ENCODE assay signal across 12 cellular contexts in genomic region chr4:83128235-83128929, GRCh38. TPM values are rescaled to one million over a fixed set of nuclear protein-coding genes. Genes with fewer than 3 reads are reported as not detected.
DNase-seq lines count a peak whose midpoint lies in the region; ATAC-seq and TF ChIP-seq lines count a peak whose summit lies in the region.
"Had no signal": no experiment of that assay in that cellular context is flagged by ENCODE, and none has a peak within 500 bp of the region (broad histone marks: within the 10 kb centered on the region; RNA-seq: fewer than 3 reads in every experiment).

No MANE protein-coding gene starts in this region.

- H3K79me2 ChIP-seq in HCT116 (ENCODE audit: insufficient read depth, low read length): no peaks in the 10 kb centered on the region

- no peaks in the 10 kb centered on the region for H3K9me3 ChIP-seq in HCT116 (ENCODE audit: control insufficient read depth in 1 of 2, insufficient read depth in 1 of 2, low read depth in 1 of 2, low read length in 2 of 2)
- no peaks in the 10 kb centered on the region for H3K9me3 ChIP-seq in stomach

- H4K20me1 ChIP-seq in HCT116 (ENCODE audit: insufficient read depth): no peaks in the 10 kb centered on the region

- no peak for TF ChIP-seq CTCF in HCT116 (IDR thresholded peaks at IDR 0.05 in 2 of 3, conservative IDR thresholded peaks at IDR 0.05 in 1 of 3; ENCODE audit: borderline replicate concordance in 1 of 3, insufficient read depth in 1 of 3, low read depth in 2 of 3, low read length in 2 of 3)
- no peak for TF ChIP-seq CTCF in stomach (IDR thresholded peaks at IDR 0.05)

- BruUV-seq in HCT116 (replicated peaks; lab: Mats Ljungman, UMichigan): no TSS peak

- TF ChIP-seq POLR2A in HCT116 (IDR thresholded peaks at IDR 0.05; ENCODE audit: borderline replicate concordance, extremely low read depth, insufficient read depth, insufficient read length) (no peak), stomach (IDR thresholded peaks at IDR 0.05) (no peak)

- H3K9me2 ChIP-seq in HCT116 (ENCODE audit: insufficient read depth): no peaks in the 10 kb centered on the region

- no peak overlapping the region for H3K4me3 ChIP-seq in HCT116 (replicated peaks in 1 of 2; ENCODE audit: low read depth in 1 of 2, low read length in 2 of 2)
- H3K4me3 ChIP-seq in stomach: no peak overlapping the region
- H3K4me3 ChIP-seq: heart left ventricle had no signal

- RAD21 ChIA-PET in HCT116 (lab: Charles Lee; ENCODE audit: low non-redundant PET in 1 of 2, low total read pairs in 2 of 2, uncharacterized antibody in 2 of 2, unreplicated experiment in 2 of 2): no interaction called here

- H3K27ac ChIP-seq in HCT116 (ENCODE audit: low read depth, low read length) (no peak overlapping the region), stomach (peak overlapping the region in 3 of 5 donors; percentile 18 to 48 (median 43))

- WGBS in stomach, 5 donors: 68 to 85% (median 78%) methylated on average over 5 of the region's 5 CpGs

- TF ChIP-seq RAD21 in HCT116 (IDR thresholded peaks at IDR 0.05; ENCODE audit: low read depth): no peak

- H3K36me3 ChIP-seq in HCT116 (ENCODE audit: control insufficient read depth in 1 of 2, insufficient read depth in 2 of 2, low read length in 2 of 2) (no peaks in the 10 kb centered on the region), stomach (no peaks in the 10 kb centered on the region)
- H3K36me3 ChIP-seq: heart left ventricle had no signal

- H3K4me2 ChIP-seq in HCT116 (ENCODE audit: low read length): peak overlapping the region; percentile 16; the same call in 1 of the 2 replicates

- ATAC-seq in HCT116 (peak; percentile 34), HG02588 (IDR thresholded peaks at IDR 0.05; ENCODE audit: unreplicated experiment) (no peak)
- ATAC-seq: heart left ventricle had no signal

- H3K4me1 ChIP-seq in HCT116 (ENCODE audit: control insufficient read depth in 1 of 2, insufficient read depth in 2 of 2, low read length in 2 of 2) (peaks cover 0 to 5% of the 10 kb centered on the region in 2 experiments; a peak in 2 of 4 replicates), stomach (no peaks in the 10 kb centered on the region)

- peak overlapping the region; percentile 89 for H2AFZ ChIP-seq in HCT116 (ENCODE audit: low read depth, low read length, poor library complexity, severe bottlenecking)

- no peak overlapping the region for H3K9ac ChIP-seq in HCT116 (ENCODE audit: low read length)

- DNase-seq in HCT116 (ENCODE audit: low read depth, low spot score) (no peak), RKO (ENCODE audit: low spot score) (peak; percentile 40), fibroblast of gingiva (ENCODE audit: low read depth) (peak; percentile 90), stomach (no peak), NCI-H2171 treated with DMSO at 0.1 percent for 48 hours (lab: John Stamatoyannopoulos, UW) (no peak), NCI-H2107 (lab: John Stamatoyannopoulos, UW) (no peak)
- DNase-seq: activated CD4-positive, alpha-beta T cell treated with anti-CD3 and anti-CD28 coated beads for 48 hours; anterior cingulate cortex; heart left ventricle; MM.1S; stimulated activated CD4-positive, alpha-beta T cell treated with anti-CD3 and anti-CD28 coated beads, Interleukin-2, amount 100 ng/mL, for 24 hours had no signal

- intact Hi-C loops in HCT116 (cut with micrococcal nuclease): no loop called here
- intact Hi-C loops in stomach (cut with DNase I; ENCODE audit: low total_unique reads): no loop called here

- no peak for TF ChIP-seq EP300 in stomach (IDR thresholded peaks at IDR 0.05)

- POLR2A ChIA-PET in HCT116 (lab: Charles Lee): no interaction called here

- CTCF ChIA-PET in HCT116 (lab: Charles Lee): no interaction called here

- no peaks in the 10 kb centered on the region for H3K27me3 ChIP-seq in HCT116 (ENCODE audit: insufficient read depth, low read length)
- no peaks in the 10 kb centered on the region for H3K27me3 ChIP-seq in stomach
- H3K27me3 ChIP-seq: heart left ventricle had no signal

TF ChIP-seq in HCT116, 20 proteins besides CTCF, POLR2A, EP300 and RAD21:
- TF ChIP-seq ZNF274 (IDR thresholded peaks at IDR 0.05; ENCODE audit: low read depth, low read length) (no peak), EGR1 (IDR thresholded peaks at IDR 0.05; ENCODE audit: low read depth) (no peak), POLR2AphosphoS5 (IDR thresholded peaks at IDR 0.05; ENCODE audit: low read depth, low read length) (no peak), CBX3 (IDR thresholded peaks at IDR 0.05; ENCODE audit: low read depth) (no peak), SRF (IDR thresholded peaks at IDR 0.05; ENCODE audit: low read depth) (no peak), ZFX (IDR thresholded peaks at IDR 0.05) (no peak), JUND (IDR thresholded peaks at IDR 0.05) (no peak), EZH2 (IDR thresholded peaks at IDR 0.05) (no peak), YY1 (IDR thresholded peaks at IDR 0.05; ENCODE audit: extremely low read depth, insufficient replicate concordance, low read depth, low read length) (no peak)
- TF ChIP-seq, protein P1, sequence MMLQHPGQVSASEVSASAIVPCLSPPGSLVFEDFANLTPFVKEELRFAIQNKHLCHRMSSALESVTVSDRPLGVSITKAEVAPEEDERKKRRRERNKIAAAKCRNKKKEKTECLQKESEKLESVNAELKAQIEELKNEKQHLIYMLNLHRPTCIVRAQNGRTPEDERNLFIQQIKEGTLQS (IDR thresholded peaks at IDR 0.05): no peak
- TF ChIP-seq, protein P2, sequence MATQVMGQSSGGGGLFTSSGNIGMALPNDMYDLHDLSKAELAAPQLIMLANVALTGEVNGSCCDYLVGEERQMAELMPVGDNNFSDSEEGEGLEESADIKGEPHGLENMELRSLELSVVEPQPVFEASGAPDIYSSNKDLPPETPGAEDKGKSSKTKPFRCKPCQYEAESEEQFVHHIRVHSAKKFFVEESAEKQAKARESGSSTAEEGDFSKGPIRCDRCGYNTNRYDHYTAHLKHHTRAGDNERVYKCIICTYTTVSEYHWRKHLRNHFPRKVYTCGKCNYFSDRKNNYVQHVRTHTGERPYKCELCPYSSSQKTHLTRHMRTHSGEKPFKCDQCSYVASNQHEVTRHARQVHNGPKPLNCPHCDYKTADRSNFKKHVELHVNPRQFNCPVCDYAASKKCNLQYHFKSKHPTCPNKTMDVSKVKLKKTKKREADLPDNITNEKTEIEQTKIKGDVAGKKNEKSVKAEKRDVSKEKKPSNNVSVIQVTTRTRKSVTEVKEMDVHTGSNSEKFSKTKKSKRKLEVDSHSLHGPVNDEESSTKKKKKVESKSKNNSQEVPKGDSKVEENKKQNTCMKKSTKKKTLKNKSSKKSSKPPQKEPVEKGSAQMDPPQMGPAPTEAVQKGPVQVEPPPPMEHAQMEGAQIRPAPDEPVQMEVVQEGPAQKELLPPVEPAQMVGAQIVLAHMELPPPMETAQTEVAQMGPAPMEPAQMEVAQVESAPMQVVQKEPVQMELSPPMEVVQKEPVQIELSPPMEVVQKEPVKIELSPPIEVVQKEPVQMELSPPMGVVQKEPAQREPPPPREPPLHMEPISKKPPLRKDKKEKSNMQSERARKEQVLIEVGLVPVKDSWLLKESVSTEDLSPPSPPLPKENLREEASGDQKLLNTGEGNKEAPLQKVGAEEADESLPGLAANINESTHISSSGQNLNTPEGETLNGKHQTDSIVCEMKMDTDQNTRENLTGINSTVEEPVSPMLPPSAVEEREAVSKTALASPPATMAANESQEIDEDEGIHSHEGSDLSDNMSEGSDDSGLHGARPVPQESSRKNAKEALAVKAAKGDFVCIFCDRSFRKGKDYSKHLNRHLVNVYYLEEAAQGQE (IDR thresholded peaks at IDR 0.05; ENCODE audit: low read depth): no peak

RNA-seq across cellular contexts. Expression of gene PLAC8, which starts 13.9 kb away (rescaled TPM):
- total RNA-seq in HCT116 (2021; ENCODE audit: unreplicated experiment): 0.61 TPM
- polyA plus RNA-seq in HCT116 (2012): 0.17 and 0.57 TPM in 2 replicates
- total RNA-seq in stomach: 100 to 1,000 TPM in 1 of 5 donors, 10 to 100 TPM in 4; 10.5 to 265 (median 24.9) TPM
- polyA plus RNA-seq in stomach: 100 to 1,000 TPM in 1 of 3 donors, 10 to 100 TPM in 2; 46.9 to 372 (median 47.6) TPM

Comparison
In these comparisons a context has a peak if more than half of its experiments do, and no peak if none do; other contexts are left out.
1. DNase-seq: peak in RKO (single experiment) and fibroblast of gingiva (single experiment); none in HCT116 (single experiment), stomach (single experiment), NCI-H2171 treated with DMSO at 0.1 percent for 48 hours (single experiment) and NCI-H2107 (single experiment).